15 cellular contexts compared by ENCODE assay signal in genomic region chr21:45013271-45013841, GRCh38.
DNase-seq lines count a peak whose midpoint lies in the region; ATAC-seq and TF ChIP-seq lines count a peak whose summit lies in the region.
"Had no signal": no experiment of that assay in that cellular context is flagged by ENCODE, and none has a peak within 500 bp of the region (broad histone marks: within the 10 kb centered on the region; RNA-seq: fewer than 3 reads in every experiment).

No MANE protein-coding gene starts in this region.

- H3K9me3 Mint-ChIP-seq in stimulated activated naive CD8-positive, alpha-beta T cell treated with anti-CD3 and anti-CD28 coated beads, Interleukin-15, amount 100 ng/mL, for 72 hours = no peaks in the 10 kb centered on the region
- H3K9me3 Mint-ChIP-seq: effector memory CD8-positive, alpha-beta T cell had no signal

- peak; percentile 17 for TF ChIP-seq CTCF in choroid plexus epithelial cell (conservative IDR thresholded peaks at IDR 0.05; ENCODE audit: low read depth, low read length)

- H3K4me1 Mint-ChIP-seq in stimulated activated naive CD8-positive, alpha-beta T cell treated with anti-CD3 and anti-CD28 coated beads, Interleukin-15, amount 100 ng/mL, for 72 hours = peaks cover 28% of the 10 kb centered on the region

- peaks cover 91% of the 10 kb centered on the region for H3K27me3 Mint-ChIP-seq in stimulated activated naive CD8-positive, alpha-beta T cell treated with anti-CD3 and anti-CD28 coated beads, Interleukin-15, amount 100 ng/mL, for 72 hours

- H3K4me3 ChIP-seq in choroid plexus epithelial cell (ENCODE audit: low read depth, low read length) (no peak overlapping the region), mesodermal cell (ENCODE audit: extremely low read depth, insufficient read depth, low read length, poor library complexity, severe bottlenecking) (no peak overlapping the region)
- H3K4me3 ChIP-seq: heart right ventricle had no signal

- no peak overlapping the region for H3K4me3 Mint-ChIP-seq in stimulated activated naive CD8-positive, alpha-beta T cell treated with anti-CD3 and anti-CD28 coated beads, Interleukin-15, amount 100 ng/mL, for 72 hours
- H3K4me3 Mint-ChIP-seq: B cell; effector memory CD8-positive, alpha-beta T cell had no signal

- peak; percentile 33 for ATAC-seq in stimulated activated naive CD8-positive, alpha-beta T cell treated with anti-CD3 and anti-CD28 coated beads, Interleukin-15, amount 100 ng/mL, for 72 hours
- ATAC-seq in stimulated activated naive CD8-positive, alpha-beta T cell treated with anti-CD3 and anti-CD28 coated beads, Interleukin-15, Interleukin-2, amounts not matched to agents 100 U/mL and 50 U/mL, for 24 hours = no peak
- ATAC-seq in HG03571 (IDR thresholded peaks at IDR 0.05; ENCODE audit: unreplicated experiment) (no peak), GM18873 (IDR thresholded peaks at IDR 0.05; ENCODE audit: low FRiP score, unreplicated experiment) (no peak)
- no peak for ATAC-seq in activated CD4-positive, CD25-positive, alpha-beta regulatory T cell treated with anti-CD3 and anti-CD28 coated beads, Interleukin-2, amount 50 U/mL, for 24 hours
- ATAC-seq: effector memory CD8-positive, alpha-beta T cell had no signal

- 83 to 84% methylated on average over 18 to 19 of the region's 19 CpGs for WGBS in mesodermal cell (ENCODE audit: insufficient coverage in 2 of 2), 2 experiments

- DNase-seq in stimulated activated naive CD8-positive, alpha-beta T cell treated with anti-CD3 and anti-CD28 coated beads, Interleukin-15, amount 100 ng/mL, for 72 hours = no peak
- no peak for DNase-seq in stimulated activated naive CD8-positive, alpha-beta T cell treated with anti-CD3 and anti-CD28 coated beads, Interleukin-15, Interleukin-2, amounts not matched to agents 100 U/mL and 50 U/mL, for 24 hours
- DNase-seq in choroid plexus epithelial cell (ENCODE audit: low read depth) = no peak
- DNase-seq in SHP77 treated with DMSO at 0.1 percent for 48 hours (lab: John Stamatoyannopoulos, UW) = no peak
- DNase-seq: amygdala; effector memory CD8-positive, alpha-beta T cell; GDM1; NCI-H1092 treated with DMSO at 0.1 percent for 48 hours; NCI-H510A treated with DMSO at 0.1 percent for 48 hours had no signal

- peaks cover 37% of the 10 kb centered on the region for H3K4me1 ChIP-seq in mesodermal cell (ENCODE audit: control insufficient read depth, insufficient read depth, low read length, poor library complexity, severe bottlenecking)

- H3K36me3 ChIP-seq in mesodermal cell (ENCODE audit: control insufficient read depth, insufficient read depth, low read length) = no peaks in the 10 kb centered on the region
- H3K36me3 ChIP-seq: heart right ventricle had no signal

- H3K9me3 ChIP-seq in mesodermal cell (ENCODE audit: control insufficient read depth, low read length) = peaks cover 7% of the 10 kb centered on the region

- H3K27ac ChIP-seq in mesodermal cell (ENCODE audit: low read depth, low read length, severe bottlenecking) = peak overlapping the region; percentile 97

- peak overlapping the region in 1 of 2 donors; percentile 62 for H3K27ac Mint-ChIP-seq in stimulated activated naive CD8-positive, alpha-beta T cell treated with anti-CD3 and anti-CD28 coated beads, Interleukin-15, amount 100 ng/mL, for 72 hours
- H3K27ac Mint-ChIP-seq: B cell; effector memory CD8-positive, alpha-beta T cell had no signal
